12 cellular contexts compared by ENCODE assay signal in genomic region chr19:19420570-19421301, GRCh38. TPM values are rescaled to one million over a fixed set of nuclear protein-coding genes. Genes with fewer than 3 reads are reported as not detected.
A peak's percentile ranks its signal among the peaks of the same experiment; 100 is the strongest.
DNase-seq lines count a peak whose midpoint lies in the region; ATAC-seq and TF ChIP-seq lines count a peak whose summit lies in the region.
"Had no signal": no experiment of that assay in that cellular context is flagged by ENCODE, and none has a peak within 500 bp of the region (broad histone marks: within the 10 kb centered on the region; RNA-seq: fewer than 3 reads in every experiment).

No MANE protein-coding gene starts in this region.

- no peak overlapping the region for H3K4me2 ChIP-seq in parathyroid adenoma (ENCODE audit: low read length)

- intact Hi-C loops in left ventricle myocardium superior (cut with micrococcal nuclease): no loop called here
- intact Hi-C loops in ovary (cut with DNase I): loop anchor here in 1 of 4 donors (10.0 kb wide), 1 partner anchor 64 kb away; no protein-coding TSS in a partner anchor

- H2AFZ ChIP-seq in parathyroid adenoma: no peak overlapping the region

- H3K27ac ChIP-seq in parathyroid adenoma (peak overlapping the region; percentile 46), ovary (no peak overlapping the region)
- H3K27ac ChIP-seq: 22Rv1 had no signal

- TF ChIP-seq CTCF in parathyroid adenoma (IDR thresholded peaks at IDR 0.05) (no peak), ovary (IDR thresholded peaks at IDR 0.05) (no peak)

- peak; percentile 19 for DNase-seq in NCI-H2029 (lab: John Stamatoyannopoulos, UW)
- DNase-seq in NCI-H2029 treated with DMSO at 0.1 percent for 48 hours (lab: John Stamatoyannopoulos, UW): no peak
- DNase-seq in Jurkat, Clone E6-1 (ENCODE audit: low read depth, low spot score): peak; percentile 31
- peak; percentile 57 for DNase-seq in activated gamma-delta T cell treated with Interleukin-2 at 50 U/mL for 16 hours
- DNase-seq in left ventricle myocardium superior: no peak
- DNase-seq in ovary: no peak
- DNase-seq: activated naive CD8-positive, alpha-beta T cell treated with anti-CD3 and anti-CD28 coated beads, Interleukin-2, amount 10 ng/mL, durations not matched to agents 7 days and 5 days; NCI-H1105 treated with DMSO at 0.1 percent for 48 hours had no signal

- peaks cover 16% of the 10 kb centered on the region for H3K4me1 ChIP-seq in parathyroid adenoma
- H3K4me1 ChIP-seq in ovary (ENCODE audit: insufficient read depth): peaks cover 10% of the 10 kb centered on the region

- no peak overlapping the region for H3K9ac ChIP-seq in parathyroid adenoma

- H3K9me3 ChIP-seq in parathyroid adenoma (ENCODE audit: control insufficient read depth, low read length): no peaks in the 10 kb centered on the region
- H3K9me3 ChIP-seq in ovary: no peaks in the 10 kb centered on the region

- no peak overlapping the region for H3K4me3 ChIP-seq in Jurkat, Clone E6-1 (ENCODE audit: low read length)
- H3K4me3 ChIP-seq in parathyroid adenoma (ENCODE audit: low read depth, low read length) (no peak overlapping the region), ovary (no peak overlapping the region)

- no peaks in the 10 kb centered on the region for H3K27me3 ChIP-seq in parathyroid adenoma (ENCODE audit: control insufficient read depth, insufficient read depth, low read length)
- no peaks in the 10 kb centered on the region for H3K27me3 ChIP-seq in ovary

- WGBS in ovary, 3 donors: 88 to 91% (median 88%) methylated on average over 21 of the region's 21 CpGs

- TF ChIP-seq EP300 in ovary (IDR thresholded peaks at IDR 0.05): no peak

- ATAC-seq in HG03432 (IDR thresholded peaks at IDR 0.05; ENCODE audit: unreplicated experiment): no peak
- ATAC-seq in left ventricle myocardium superior: no peak
- ATAC-seq: left lobe of liver had no signal

- TF ChIP-seq POLR2A in ovary (IDR thresholded peaks at IDR 0.05): no peak

- peaks cover 92% of the 10 kb centered on the region for H3K79me2 ChIP-seq in parathyroid adenoma

- H3K36me3 ChIP-seq in parathyroid adenoma (ENCODE audit: control insufficient read depth, insufficient read depth, low read length) (no peaks in the 10 kb centered on the region), ovary (no peaks in the 10 kb centered on the region)

RNA-seq across cellular contexts. Expression of gene GATAD2A, which starts 15.3 kb away (rescaled TPM):
- polyA plus RNA-seq in Jurkat, Clone E6-1 (2012; ENCODE audit: insufficient read depth, insufficient read length): 44.0 TPM
- total RNA-seq in left ventricle myocardium superior (29.7 TPM), ovary (10 to 100 TPM; 10.7 to 83.0 (median 57.9) TPM)
- 10 to 100 TPM; 13.7 to 18.9 TPM for polyA plus RNA-seq in ovary

Comparison
In these comparisons a context has a peak if more than half of its experiments do, and no peak if none do; other contexts are left out.
1. DNase-seq: peak in NCI-H2029 (single experiment), Jurkat, Clone E6-1 (single experiment) and activated gamma-delta T cell treated with Interleukin-2 at 50 U/mL for 16 hours (single experiment); none in NCI-H2029 treated with DMSO at 0.1 percent for 48 hours (single experiment), left ventricle myocardium superior (single experiment) and ovary (0 of 5).